25 cellular contexts compared by ENCODE assay signal in the genomic region with DNA sequence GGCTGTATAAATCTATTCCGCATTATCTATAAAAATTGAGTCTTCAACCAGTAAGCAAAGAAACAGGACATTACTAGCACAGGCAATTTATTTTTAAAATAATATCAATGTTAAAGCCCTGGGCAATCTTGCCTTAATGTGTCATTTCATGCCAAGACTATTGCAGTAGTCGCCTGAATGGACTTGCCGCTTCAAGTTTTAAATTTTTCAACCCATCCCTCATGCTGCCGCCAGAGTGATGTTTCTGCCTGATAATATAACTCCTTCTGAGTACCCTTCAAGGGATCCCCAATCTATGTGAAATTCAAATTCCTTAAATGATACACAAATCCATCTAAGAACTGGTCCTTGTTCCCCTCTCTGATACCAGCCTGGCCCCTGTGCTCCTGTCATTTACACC.
"Had no signal": no experiment of that assay in that cellular context is flagged by ENCODE, and none has a peak within 500 bp of the region (broad histone marks: within the 10 kb centered on the region; RNA-seq: fewer than 3 reads in every experiment).

No MANE protein-coding gene starts in this region.

- H3K4me1 ChIP-seq: prostate gland had no signal

- ATAC-seq: effector memory CD8-positive, alpha-beta T cell; naive thymus-derived CD4-positive, alpha-beta T cell; sciatic nerve; stimulated activated naive CD8-positive, alpha-beta T cell treated with anti-CD3 and anti-CD28 coated beads, Interleukin-15, amount 100 ng/mL, for 72 hours had no signal

- H3K9ac ChIP-seq: neural progenitor cell had no signal

- H3K4me2 ChIP-seq: neural progenitor cell, smooth muscle cell had no signal

- H3K36me3 ChIP-seq: neural progenitor cell, prostate gland, right atrium auricular region, thyroid gland, vagina had no signal

- H3K4me3 ChIP-seq: esophagus muscularis mucosa, neural progenitor cell, prostate gland, right atrium auricular region, smooth muscle cell, thyroid gland, vagina had no signal

- H3K27me3 Mint-ChIP-seq: stimulated activated naive CD8-positive, alpha-beta T cell treated with anti-CD3 and anti-CD28 coated beads, Interleukin-15, amount 100 ng/mL, for 72 hours had no signal

- H3K9me3 ChIP-seq: esophagus muscularis mucosa, prostate gland, right atrium auricular region, thyroid gland, vagina had no signal

- H3K27ac ChIP-seq: esophagus muscularis mucosa, neural progenitor cell, prostate gland, right atrium auricular region, thyroid gland, vagina had no signal

- H2AFZ ChIP-seq: neural progenitor cell had no signal

- DNase-seq: cortex of kidney; effector memory CD8-positive, alpha-beta T cell; hypothalamus; immature natural killer cell; islet precursor cell; mesendoderm; midbrain; naive thymus-derived CD4-positive, alpha-beta T cell; nucleus accumbens; stimulated activated CD4-positive, alpha-beta T cell treated with anti-CD3 and anti-CD28 coated beads, Interleukin-12 subunit alpha, Interleukin-12 subunit beta, amount 100 ng/mL, for 4 hours; stimulated activated CD4-positive, alpha-beta T cell treated with anti-CD3 and anti-CD28 coated beads, Interleukin-1b, Interleukin-23, amount 100 ng/mL, for 48 hours; stimulated activated CD4-positive, alpha-beta T cell treated with anti-CD3 and anti-CD28 coated beads, Interleukin-4, amount 100 ng/mL, for 1 hour; stimulated activated CD8-positive, alpha-beta memory T cell treated with anti-CD3 and anti-CD28 coated beads, Interleukin-4, amount 100 ng/mL, for 48 hours; stimulated activated naive CD4-positive, alpha-beta T cell; stimulated activated naive CD8-positive, alpha-beta T cell treated with anti-CD3 and anti-CD28 coated beads, Interleukin-15, amount 100 ng/mL, for 72 hours; thyroid gland; trophoblast cell had no signal

- H3K27me3 ChIP-seq: esophagus muscularis mucosa, neural progenitor cell, right atrium auricular region, thyroid gland, vagina had no signal

- H3K36me3 Mint-ChIP-seq: neural progenitor cell had no signal

- H3K27ac Mint-ChIP-seq: effector memory CD8-positive, alpha-beta T cell; naive thymus-derived CD4-positive, alpha-beta T cell; neural progenitor cell; stimulated activated naive CD8-positive, alpha-beta T cell treated with anti-CD3 and anti-CD28 coated beads, Interleukin-15, amount 100 ng/mL, for 72 hours had no signal

- H3K9me3 Mint-ChIP-seq: effector memory CD8-positive, alpha-beta T cell; immature natural killer cell; naive thymus-derived CD4-positive, alpha-beta T cell; nephron; neural progenitor cell; stimulated activated naive CD8-positive, alpha-beta T cell treated with anti-CD3 and anti-CD28 coated beads, Interleukin-15, amount 100 ng/mL, for 72 hours had no signal

- H3K4me3 Mint-ChIP-seq: effector memory CD8-positive, alpha-beta T cell; immature natural killer cell; naive thymus-derived CD4-positive, alpha-beta T cell; nephron; neural progenitor cell; stimulated activated naive CD8-positive, alpha-beta T cell treated with anti-CD3 and anti-CD28 coated beads, Interleukin-15, amount 100 ng/mL, for 72 hours had no signal
